Comparison of ENCODE assay signal across 8 cellular contexts in the genomic region with DNA sequence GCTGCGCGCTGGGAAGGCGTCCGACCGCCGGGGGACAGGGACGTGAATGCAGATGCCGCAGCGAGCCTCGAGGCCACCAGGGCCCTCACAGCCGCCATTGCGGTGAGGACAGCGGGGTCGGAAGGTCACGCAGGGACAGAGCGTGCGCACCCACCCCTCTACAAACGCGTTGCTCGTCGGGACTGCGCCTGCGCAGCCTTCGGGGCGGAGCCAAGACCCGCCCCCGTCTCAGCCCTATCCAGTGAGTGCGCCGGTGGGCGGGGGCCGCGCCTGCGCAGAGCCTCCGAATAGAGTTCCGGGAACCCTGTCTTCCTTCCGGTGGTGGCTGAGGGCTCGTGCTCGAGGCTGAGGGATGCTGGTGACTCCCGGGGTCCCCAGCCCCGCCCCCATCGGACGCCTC.
DNase-seq lines count a peak whose midpoint lies in the region; ATAC-seq and TF ChIP-seq lines count a peak whose summit lies in the region.
"Not testable (repeated sequence)": the region's sequence is repeated elsewhere in the genome, so short reads cannot be mapped to it uniquely, and the experiment has no call there.

No MANE protein-coding gene starts in this region.

- H3K36me3 ChIP-seq in gastroesophageal sphincter: not testable (repeated sequence)

- H3K4me3 Mint-ChIP-seq in natural killer cell: peak overlapping the region; percentile 59

- H3K9me3 ChIP-seq in gastroesophageal sphincter: not testable (repeated sequence)

- H3K36me3 Mint-ChIP-seq in activated naive CD4-positive, alpha-beta T cell treated with anti-CD3 and anti-CD28 coated beads, Interleukin-2, amount 50 U/mL, for 72 hours; natural killer cell: not testable (repeated sequence)

- TF ChIP-seq CTCF in gastroesophageal sphincter (IDR thresholded peaks at IDR 0.05); natural killer cell (IDR thresholded peaks at IDR 0.05): not testable (repeated sequence)

- peak overlapping the region; percentile 25 to 56 for H3K4me3 ChIP-seq in gastroesophageal sphincter

- peak; percentile 88 for ATAC-seq in GM21423 (IDR thresholded peaks at IDR 0.05; ENCODE audit: unreplicated experiment)
- peak; percentile 90 for ATAC-seq in HG03439 (IDR thresholded peaks at IDR 0.05; ENCODE audit: unreplicated experiment)
- peak; percentile 96 to 98 for ATAC-seq in activated naive CD4-positive, alpha-beta T cell treated with anti-CD3 and anti-CD28 coated beads, Interleukin-2, amount 50 U/mL, for 72 hours
- ATAC-seq in gastroesophageal sphincter: peak; percentile 97
- ATAC-seq in natural killer cell: peak; percentile 90 to 97 (median 90)

- not testable (repeated sequence) for H3K27ac Mint-ChIP-seq in activated naive CD4-positive, alpha-beta T cell treated with anti-CD3 and anti-CD28 coated beads, Interleukin-2, amount 50 U/mL, for 72 hours; natural killer cell

- H3K4me1 Mint-ChIP-seq in natural killer cell: not testable (repeated sequence)

- whole genome bisulfite sequencing in gastroesophageal sphincter (ENCODE audit: low coverage in 1 of 2), 2 donors: no CpG with 5 or more reads among the region's 42 CpGs

- not testable (repeated sequence) for H3K9me3 Mint-ChIP-seq in activated naive CD4-positive, alpha-beta T cell treated with anti-CD3 and anti-CD28 coated beads, Interleukin-2, amount 50 U/mL, for 72 hours; natural killer cell

- TF ChIP-seq EP300 in gastroesophageal sphincter (IDR thresholded peaks at IDR 0.05): not testable (repeated sequence)

- H3K4me1 ChIP-seq in gastroesophageal sphincter: not testable (repeated sequence)

- H3K27ac ChIP-seq in gastroesophageal sphincter: peak overlapping the region in 3 of 4 donors; percentile 78 to 82 (median 80)

- intact Hi-C loops in natural killer cell (cut with micrococcal nuclease): not testable (repeated sequence)

- H3K27me3 Mint-ChIP-seq in natural killer cell (ENCODE audit: low read depth in 2 of 2): not testable (repeated sequence)

- H3K27me3 ChIP-seq in gastroesophageal sphincter: not testable (repeated sequence)

- peak; percentile 13 to 33 for TF ChIP-seq POLR2A in gastroesophageal sphincter (IDR thresholded peaks at IDR 0.05)

- DNase-seq in CD1c-positive myeloid dendritic cell (ENCODE audit: extremely low spot score) (peak; percentile 97), T-helper 1 cell (peak in 4 of 5 donors; percentile 93 to 97 (median 96)), natural killer cell (peak; percentile 97)
- DNase-seq in activated naive CD4-positive, alpha-beta T cell treated with anti-CD3 and anti-CD28 coated beads, Interleukin-2, amount 50 U/mL, for 72 hours (ENCODE audit: low spot score in 2 of 2): peak; percentile 96
- DNase-seq in stimulated activated CD4-positive, alpha-beta T cell treated with anti-CD3 and anti-CD28 coated beads, TNF-alpha, amount 100 ng/mL, for 4 hours (ENCODE audit: low read depth in 3 of 3): peak; percentile 97 to 99 (median 98)

Comparison
In these comparisons a context has a peak if more than half of its experiments do, and no peak if none do; other contexts are left out.
1. Peak in every context shown above with its lines: DNase-seq, ATAC-seq, H3K4me3 ChIP-seq and H3K27ac ChIP-seq.